ENCODE assay signal across 18 cellular contexts in genomic region chr5:67802766-67803165, GRCh38.
DNase-seq lines count a peak whose midpoint lies in the region; ATAC-seq and TF ChIP-seq lines count a peak whose summit lies in the region.
"Had no signal": no experiment of that assay in that cellular context is flagged by ENCODE, and none has a peak within 500 bp of the region (broad histone marks: within the 10 kb centered on the region; RNA-seq: fewer than 3 reads in every experiment).

No MANE protein-coding gene starts in this region.

- peaks cover 3% of the 10 kb centered on the region for H3K9me3 Mint-ChIP-seq in activated CD4-positive, alpha-beta memory T cell treated with anti-CD3 and anti-CD28 coated beads for 36 hours

- H3K27me3 ChIP-seq in left lung: no peaks in the 10 kb centered on the region

- no peaks in the 10 kb centered on the region for H3K36me3 Mint-ChIP-seq in activated CD4-positive, alpha-beta memory T cell treated with anti-CD3 and anti-CD28 coated beads for 36 hours

- H3K36me3 ChIP-seq in left lung: no peaks in the 10 kb centered on the region

- peak; percentile 73 for ATAC-seq in GM18870 (IDR thresholded peaks at IDR 0.05; ENCODE audit: unreplicated experiment)
- peak; percentile 65 for ATAC-seq in GM21390 (IDR thresholded peaks at IDR 0.05; ENCODE audit: unreplicated experiment)
- ATAC-seq in HG02973 (IDR thresholded peaks at IDR 0.05; ENCODE audit: unreplicated experiment): peak; percentile 79
- ATAC-seq in HG03565 (IDR thresholded peaks at IDR 0.05; ENCODE audit: unreplicated experiment): peak; percentile 55
- ATAC-seq in left lung: no peak
- ATAC-seq: Panc1 had no signal

- CTCF ChIA-PET in activated CD4-positive, alpha-beta memory T cell treated with anti-CD3 and anti-CD28 coated beads for 36 hours (lab: Charles Lee): no interaction called here

- H3K4me1 ChIP-seq in left lung: no peaks in the 10 kb centered on the region

- H3K27ac Mint-ChIP-seq in activated CD4-positive, alpha-beta memory T cell treated with anti-CD3 and anti-CD28 coated beads for 36 hours: no peak overlapping the region
- H3K27ac Mint-ChIP-seq: activated B cell treated with CpG ODN at 0.5 μM for 24 hours; CD4-positive, alpha-beta T cell; dendritic cell treated with granulocyte-macrophage colony-stimulating factor and Interleukin-4, amounts not matched to agents 40 ng/mL and 50 ng/mL, for 4 days; naive B cell had no signal

- peaks cover 0 to 3% of the 10 kb centered on the region in 2 donors for H3K9me3 ChIP-seq in left lung

- no peak overlapping the region for H3K4me3 Mint-ChIP-seq in activated CD4-positive, alpha-beta memory T cell treated with anti-CD3 and anti-CD28 coated beads for 36 hours
- H3K4me3 Mint-ChIP-seq: activated B cell treated with CpG ODN at 0.5 μM for 24 hours; CD4-positive, alpha-beta T cell; dendritic cell treated with granulocyte-macrophage colony-stimulating factor and Interleukin-4, amounts not matched to agents 40 ng/mL and 50 ng/mL, for 4 days; naive B cell had no signal

- POLR2A ChIA-PET in activated CD4-positive, alpha-beta memory T cell treated with anti-CD3 and anti-CD28 coated beads for 36 hours (lab: Charles Lee): no interaction called here

- H3K27ac ChIP-seq in left lung: no peak overlapping the region
- H3K27ac ChIP-seq: parathyroid adenoma had no signal

- no peaks in the 10 kb centered on the region for H3K4me1 Mint-ChIP-seq in activated CD4-positive, alpha-beta memory T cell treated with anti-CD3 and anti-CD28 coated beads for 36 hours (ENCODE audit: low read depth)

- H3K4me3 ChIP-seq in left lung: no peak overlapping the region

- H3K27me3 Mint-ChIP-seq in activated CD4-positive, alpha-beta memory T cell treated with anti-CD3 and anti-CD28 coated beads for 36 hours: peaks cover 6% of the 10 kb centered on the region
- H3K27me3 Mint-ChIP-seq: activated B cell treated with CpG ODN at 0.5 μM for 24 hours; CD4-positive, alpha-beta T cell; dendritic cell treated with granulocyte-macrophage colony-stimulating factor and Interleukin-4, amounts not matched to agents 40 ng/mL and 50 ng/mL, for 4 days had no signal

- TF ChIP-seq CTCF in left lung (IDR thresholded peaks at IDR 0.05): no peak

- intact Hi-C loops in left lung (cut with DNase I): no loop called here
- intact Hi-C loops in activated CD4-positive, alpha-beta memory T cell treated with anti-CD3 and anti-CD28 coated beads for 36 hours (cut with micrococcal nuclease): no loop called here

- DNase-seq in left lung (no peak), NOMO-1 treated with dmso at 0.1 percent for 144 hours (lab: John Stamatoyannopoulos, UW; ENCODE audit: unreplicated experiment) (no peak), DMS153 (lab: John Stamatoyannopoulos, UW) (no peak)
- no peak for DNase-seq in activated CD4-positive, alpha-beta memory T cell treated with anti-CD3 and anti-CD28 coated beads for 36 hours
- DNase-seq: activated B cell treated with CpG ODN at 0.5 μM for 24 hours; CD4-positive, alpha-beta T cell; foreskin fibroblast; hypothalamus; naive B cell; NCI-H1417 treated with DMSO at 0.1 percent for 48 hours; NCI-H774 had no signal
